In the genomic region with DNA sequence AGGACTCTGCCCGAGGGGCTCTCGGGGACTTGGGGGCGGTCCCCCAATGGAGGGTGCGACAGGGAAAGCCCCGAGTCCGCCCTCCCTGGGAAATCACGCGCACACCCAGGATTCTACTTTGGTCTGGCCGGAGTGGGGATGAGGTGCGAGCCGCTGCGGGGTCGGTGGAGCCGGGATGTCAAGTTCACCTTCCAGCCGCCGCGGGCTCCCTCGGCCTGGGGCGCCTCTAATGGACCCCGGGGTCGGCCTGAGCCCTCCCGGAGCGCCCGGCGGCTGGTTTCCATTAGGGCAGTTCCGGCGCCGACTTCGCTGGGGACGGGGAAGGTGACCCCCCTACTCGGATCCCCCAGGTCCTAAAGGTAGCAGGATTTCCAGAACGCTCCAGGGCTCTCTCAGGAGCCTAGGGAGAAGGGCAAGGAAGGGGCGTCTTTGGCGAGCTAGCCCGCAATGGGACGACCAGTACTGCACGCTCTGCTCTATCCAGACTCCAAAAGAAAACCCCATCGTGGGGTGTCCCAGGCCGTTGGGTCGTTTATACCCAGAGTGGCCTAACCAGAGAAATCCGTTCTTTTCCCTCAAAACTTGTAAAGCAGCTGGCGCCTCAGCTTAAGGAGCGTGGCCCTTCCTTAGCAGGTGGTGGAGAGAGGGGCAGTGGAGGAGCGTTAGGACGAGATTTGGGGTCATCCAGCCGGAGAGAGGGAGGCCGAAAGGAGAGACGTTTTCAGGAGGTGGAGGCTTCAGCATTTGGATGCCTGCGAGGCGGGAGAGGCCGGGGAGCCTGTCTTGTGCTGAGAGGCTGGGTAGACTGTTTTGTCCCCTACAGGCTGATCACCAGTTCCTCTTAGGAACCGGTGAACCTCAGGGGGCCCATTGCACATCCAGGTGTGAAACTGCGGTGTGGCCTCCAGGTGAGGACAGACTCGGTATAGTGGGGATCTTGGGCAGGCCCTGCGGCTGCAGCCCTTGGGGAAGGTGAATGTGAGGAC, we compare ENCODE assay signal across 1 cellular context.
TF ChIP-seq lines count a peak whose summit lies in the region.

No MANE protein-coding gene starts in this region.

TF ChIP-seq in H1, 55 proteins besides CTCF, POLR2A, EP300 and RAD21:
- TF ChIP-seq GABPA (IDR thresholded peaks at IDR 0.05; ENCODE audit: borderline replicate concordance, insufficient read depth, low read length), result no peak; the same call in 1 of the 2 replicates
- no peak for TF ChIP-seq YY1 (IDR thresholded peaks at IDR 0.05; ENCODE audit: low read depth, low read length)
- TF ChIP-seq JUND (IDR thresholded peaks at IDR 0.05; ENCODE audit: low read length), result no peak
- TF ChIP-seq, protein P1, sequence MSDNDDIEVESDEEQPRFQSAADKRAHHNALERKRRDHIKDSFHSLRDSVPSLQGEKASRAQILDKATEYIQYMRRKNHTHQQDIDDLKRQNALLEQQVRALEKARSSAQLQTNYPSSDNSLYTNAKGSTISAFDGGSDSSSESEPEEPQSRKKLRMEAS (IDR thresholded peaks at IDR 0.05), result no peak
- no peak for TF ChIP-seq CHD1 (IDR thresholded peaks at IDR 0.05; ENCODE audit: low read depth, low read length)
- peak; percentile 43 for TF ChIP-seq SAP30 (IDR thresholded peaks at IDR 0.05; ENCODE audit: insufficient read depth, insufficient replicate concordance, low read length)
- no peak for TF ChIP-seq HDAC2 (IDR thresholded peaks at IDR 0.05; ENCODE audit: borderline replicate concordance in 1 of 2, low read depth in 2 of 2, low read length in 2 of 2)
- TF ChIP-seq, protein P2, sequence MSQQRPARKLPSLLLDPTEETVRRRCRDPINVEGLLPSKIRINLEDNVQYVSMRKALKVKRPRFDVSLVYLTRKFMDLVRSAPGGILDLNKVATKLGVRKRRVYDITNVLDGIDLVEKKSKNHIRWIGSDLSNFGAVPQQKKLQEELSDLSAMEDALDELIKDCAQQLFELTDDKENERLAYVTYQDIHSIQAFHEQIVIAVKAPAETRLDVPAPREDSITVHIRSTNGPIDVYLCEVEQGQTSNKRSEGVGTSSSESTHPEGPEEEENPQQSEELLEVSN (IDR thresholded peaks at IDR 0.05), result peak; percentile 26
- TF ChIP-seq ZNF274 (IDR thresholded peaks at IDR 0.05; ENCODE audit: borderline replicate concordance, extremely low read depth, low read length), result no peak
- TF ChIP-seq, protein P3, sequence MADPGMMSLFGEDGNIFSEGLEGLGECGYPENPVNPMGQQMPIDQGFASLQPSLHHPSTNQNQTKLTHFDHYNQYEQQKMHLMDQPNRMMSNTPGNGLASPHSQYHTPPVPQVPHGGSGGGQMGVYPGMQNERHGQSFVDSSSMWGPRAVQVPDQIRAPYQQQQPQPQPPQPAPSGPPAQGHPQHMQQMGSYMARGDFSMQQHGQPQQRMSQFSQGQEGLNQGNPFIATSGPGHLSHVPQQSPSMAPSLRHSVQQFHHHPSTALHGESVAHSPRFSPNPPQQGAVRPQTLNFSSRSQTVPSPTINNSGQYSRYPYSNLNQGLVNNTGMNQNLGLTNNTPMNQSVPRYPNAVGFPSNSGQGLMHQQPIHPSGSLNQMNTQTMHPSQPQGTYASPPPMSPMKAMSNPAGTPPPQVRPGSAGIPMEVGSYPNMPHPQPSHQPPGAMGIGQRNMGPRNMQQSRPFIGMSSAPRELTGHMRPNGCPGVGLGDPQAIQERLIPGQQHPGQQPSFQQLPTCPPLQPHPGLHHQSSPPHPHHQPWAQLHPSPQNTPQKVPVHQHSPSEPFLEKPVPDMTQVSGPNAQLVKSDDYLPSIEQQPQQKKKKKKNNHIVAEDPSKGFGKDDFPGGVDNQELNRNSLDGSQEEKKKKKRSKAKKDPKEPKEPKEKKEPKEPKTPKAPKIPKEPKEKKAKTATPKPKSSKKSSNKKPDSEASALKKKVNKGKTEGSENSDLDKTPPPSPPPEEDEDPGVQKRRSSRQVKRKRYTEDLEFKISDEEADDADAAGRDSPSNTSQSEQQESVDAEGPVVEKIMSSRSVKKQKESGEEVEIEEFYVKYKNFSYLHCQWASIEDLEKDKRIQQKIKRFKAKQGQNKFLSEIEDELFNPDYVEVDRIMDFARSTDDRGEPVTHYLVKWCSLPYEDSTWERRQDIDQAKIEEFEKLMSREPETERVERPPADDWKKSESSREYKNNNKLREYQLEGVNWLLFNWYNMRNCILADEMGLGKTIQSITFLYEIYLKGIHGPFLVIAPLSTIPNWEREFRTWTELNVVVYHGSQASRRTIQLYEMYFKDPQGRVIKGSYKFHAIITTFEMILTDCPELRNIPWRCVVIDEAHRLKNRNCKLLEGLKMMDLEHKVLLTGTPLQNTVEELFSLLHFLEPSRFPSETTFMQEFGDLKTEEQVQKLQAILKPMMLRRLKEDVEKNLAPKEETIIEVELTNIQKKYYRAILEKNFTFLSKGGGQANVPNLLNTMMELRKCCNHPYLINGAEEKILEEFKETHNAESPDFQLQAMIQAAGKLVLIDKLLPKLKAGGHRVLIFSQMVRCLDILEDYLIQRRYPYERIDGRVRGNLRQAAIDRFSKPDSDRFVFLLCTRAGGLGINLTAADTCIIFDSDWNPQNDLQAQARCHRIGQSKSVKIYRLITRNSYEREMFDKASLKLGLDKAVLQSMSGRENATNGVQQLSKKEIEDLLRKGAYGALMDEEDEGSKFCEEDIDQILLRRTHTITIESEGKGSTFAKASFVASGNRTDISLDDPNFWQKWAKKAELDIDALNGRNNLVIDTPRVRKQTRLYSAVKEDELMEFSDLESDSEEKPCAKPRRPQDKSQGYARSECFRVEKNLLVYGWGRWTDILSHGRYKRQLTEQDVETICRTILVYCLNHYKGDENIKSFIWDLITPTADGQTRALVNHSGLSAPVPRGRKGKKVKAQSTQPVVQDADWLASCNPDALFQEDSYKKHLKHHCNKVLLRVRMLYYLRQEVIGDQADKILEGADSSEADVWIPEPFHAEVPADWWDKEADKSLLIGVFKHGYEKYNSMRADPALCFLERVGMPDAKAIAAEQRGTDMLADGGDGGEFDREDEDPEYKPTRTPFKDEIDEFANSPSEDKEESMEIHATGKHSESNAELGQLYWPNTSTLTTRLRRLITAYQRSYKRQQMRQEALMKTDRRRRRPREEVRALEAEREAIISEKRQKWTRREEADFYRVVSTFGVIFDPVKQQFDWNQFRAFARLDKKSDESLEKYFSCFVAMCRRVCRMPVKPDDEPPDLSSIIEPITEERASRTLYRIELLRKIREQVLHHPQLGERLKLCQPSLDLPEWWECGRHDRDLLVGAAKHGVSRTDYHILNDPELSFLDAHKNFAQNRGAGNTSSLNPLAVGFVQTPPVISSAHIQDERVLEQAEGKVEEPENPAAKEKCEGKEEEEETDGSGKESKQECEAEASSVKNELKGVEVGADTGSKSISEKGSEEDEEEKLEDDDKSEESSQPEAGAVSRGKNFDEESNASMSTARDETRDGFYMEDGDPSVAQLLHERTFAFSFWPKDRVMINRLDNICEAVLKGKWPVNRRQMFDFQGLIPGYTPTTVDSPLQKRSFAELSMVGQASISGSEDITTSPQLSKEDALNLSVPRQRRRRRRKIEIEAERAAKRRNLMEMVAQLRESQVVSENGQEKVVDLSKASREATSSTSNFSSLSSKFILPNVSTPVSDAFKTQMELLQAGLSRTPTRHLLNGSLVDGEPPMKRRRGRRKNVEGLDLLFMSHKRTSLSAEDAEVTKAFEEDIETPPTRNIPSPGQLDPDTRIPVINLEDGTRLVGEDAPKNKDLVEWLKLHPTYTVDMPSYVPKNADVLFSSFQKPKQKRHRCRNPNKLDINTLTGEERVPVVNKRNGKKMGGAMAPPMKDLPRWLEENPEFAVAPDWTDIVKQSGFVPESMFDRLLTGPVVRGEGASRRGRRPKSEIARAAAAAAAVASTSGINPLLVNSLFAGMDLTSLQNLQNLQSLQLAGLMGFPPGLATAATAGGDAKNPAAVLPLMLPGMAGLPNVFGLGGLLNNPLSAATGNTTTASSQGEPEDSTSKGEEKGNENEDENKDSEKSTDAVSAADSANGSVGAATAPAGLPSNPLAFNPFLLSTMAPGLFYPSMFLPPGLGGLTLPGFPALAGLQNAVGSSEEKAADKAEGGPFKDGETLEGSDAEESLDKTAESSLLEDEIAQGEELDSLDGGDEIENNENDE (IDR thresholded peaks at IDR 0.05; ENCODE audit: insufficient replicate concordance, low read length), result no peak
- TF ChIP-seq EZH2 (IDR thresholded peaks at IDR 0.05; ENCODE audit: low read depth, low read length, severe bottlenecking), result no peak
- TF ChIP-seq, protein P4, sequence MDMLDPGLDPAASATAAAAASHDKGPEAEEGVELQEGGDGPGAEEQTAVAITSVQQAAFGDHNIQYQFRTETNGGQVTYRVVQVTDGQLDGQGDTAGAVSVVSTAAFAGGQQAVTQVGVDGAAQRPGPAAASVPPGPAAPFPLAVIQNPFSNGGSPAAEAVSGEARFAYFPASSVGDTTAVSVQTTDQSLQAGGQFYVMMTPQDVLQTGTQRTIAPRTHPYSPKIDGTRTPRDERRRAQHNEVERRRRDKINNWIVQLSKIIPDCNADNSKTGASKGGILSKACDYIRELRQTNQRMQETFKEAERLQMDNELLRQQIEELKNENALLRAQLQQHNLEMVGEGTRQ (IDR thresholded peaks at IDR 0.05; ENCODE audit: low read length), result no peak
- peak; percentile 89 for TF ChIP-seq FOSL1 (IDR thresholded peaks at IDR 0.05; ENCODE audit: insufficient read depth, low read depth, low read length)
- TF ChIP-seq KDM4A (IDR thresholded peaks at IDR 0.05; ENCODE audit: low read depth, low read length, severe bottlenecking), result no peak
- no peak for TF ChIP-seq SRF (IDR thresholded peaks at IDR 0.05; ENCODE audit: low read depth, low read length)
- TF ChIP-seq TAF7 (optimal IDR thresholded peaks at IDR 0.05; ENCODE audit: borderline replicate concordance, low read depth, low read length), result no peak
- TF ChIP-seq ASH2L (IDR thresholded peaks at IDR 0.05; ENCODE audit: low read length), result no peak
- TF ChIP-seq CEBPB (IDR thresholded peaks at IDR 0.05; ENCODE audit: low read depth, low read length), result no peak
- TF ChIP-seq EGR1 (IDR thresholded peaks at IDR 0.05; ENCODE audit: borderline replicate concordance, low read depth, low read length), result 0 out of 2 replicates have a peak, but pooled peaks have one; percentile 33
- TF ChIP-seq POLR2AphosphoS5 (IDR thresholded peaks at IDR 0.05; ENCODE audit: low read depth, low read length), result no peak
- TF ChIP-seq CHD2 (IDR thresholded peaks at IDR 0.05; ENCODE audit: low read length), result no peak
- no peak for TF ChIP-seq GTF2F1 (IDR thresholded peaks at IDR 0.05; ENCODE audit: borderline replicate concordance, low read depth, low read length)
- TF ChIP-seq CTBP2 (IDR thresholded peaks at IDR 0.05; ENCODE audit: borderline replicate concordance, insufficient read depth, insufficient read length, low read length), result no peak
- 0 out of 4 replicates have a peak, but pooled peaks of 1 of the 2 experiments have one; percentile 34 for TF ChIP-seq SIN3A (conservative IDR thresholded peaks at IDR 0.05 in 1 of 2, IDR thresholded peaks at IDR 0.05 in 1 of 2; ENCODE audit: low read depth in 1 of 2, low read length in 2 of 2)
- TF ChIP-seq KDM5A (IDR thresholded peaks at IDR 0.05; ENCODE audit: low read length), result no peak
- 0 out of 2 replicates have a peak, but pooled peaks have one; percentile 12 for TF ChIP-seq CREB1 (IDR thresholded peaks at IDR 0.05)
- 0 out of 2 replicates have a peak, but pooled peaks have one; percentile 27 for TF ChIP-seq BACH1 (IDR thresholded peaks at IDR 0.05; ENCODE audit: low read length)
- no peak for TF ChIP-seq SIX5 (IDR thresholded peaks at IDR 0.05; ENCODE audit: low read depth, low read length)
TF ChIP-seq in H1: peak in this region for 7.
